8 cellular contexts compared by ENCODE assay signal in the genomic region with DNA sequence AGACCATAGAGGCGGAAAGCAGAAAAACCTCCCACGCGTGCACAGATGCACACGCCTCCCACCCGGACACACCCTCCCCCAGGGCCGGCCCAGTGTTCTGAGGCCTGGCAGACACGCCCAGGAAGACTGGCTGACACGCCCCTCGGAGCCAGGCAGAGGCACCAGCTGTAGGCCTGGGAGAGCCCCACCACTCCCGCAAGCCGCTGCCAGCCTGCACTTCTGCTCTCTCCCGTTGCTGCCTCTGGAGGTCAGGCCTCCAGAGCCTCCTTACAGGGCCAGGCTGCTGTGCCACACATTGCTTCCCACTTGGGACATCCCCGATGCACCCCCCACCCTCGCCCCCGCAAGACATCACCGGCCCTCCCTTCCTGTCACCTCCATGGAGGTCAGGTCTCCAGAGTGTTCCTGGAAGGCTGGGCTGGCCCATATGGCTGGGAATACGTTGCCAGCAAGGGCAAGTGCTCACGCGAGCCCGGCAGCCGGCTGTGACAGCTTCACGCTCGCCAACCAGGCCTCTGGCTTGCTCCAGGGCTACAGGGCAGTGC. TPM values are rescaled to one million over a fixed set of nuclear protein-coding genes. Genes with fewer than 3 reads are reported as not detected.
DNase-seq lines count a peak whose midpoint lies in the region; ATAC-seq and TF ChIP-seq lines count a peak whose summit lies in the region.

No MANE protein-coding gene starts in this region.

- WGBS in stomach, 5 donors = 14 to 56% (median 19%) methylated on average over 10 to 23 of the region's 23 CpGs

- no peak overlapping the region for H3K4me3 ChIP-seq in AG10803 (ENCODE audit: low read length)
- H3K4me3 ChIP-seq in MG63 = no peak overlapping the region
- H3K4me3 ChIP-seq in stomach = no peak overlapping the region
- H3K4me3 ChIP-seq in ascending aorta = no peak overlapping the region

- H3K36me3 Mint-ChIP-seq in central memory CD8-positive, alpha-beta T cell (ENCODE audit: insufficient read depth) = no peaks in the 10 kb centered on the region

- no peak overlapping the region for H3K4me3 Mint-ChIP-seq in central memory CD8-positive, alpha-beta T cell

- DNase-seq in AG10803 (ENCODE audit: low read depth) = peak; percentile 32
- DNase-seq in MG63 = peak; percentile 57
- DNase-seq in central memory CD8-positive, alpha-beta T cell (ENCODE audit: low spot score in 2 of 2) = peak in 1 of 2 donors; percentile 47
- peak; percentile 86 for DNase-seq in myocyte (ENCODE audit: low read depth)
- DNase-seq in stomach = peak; percentile 81
- DNase-seq in ascending aorta (ENCODE audit: low spot score in 2 of 2) = no peak

- H3K9me3 Mint-ChIP-seq in central memory CD8-positive, alpha-beta T cell = no peaks in the 10 kb centered on the region

- no peaks in the 10 kb centered on the region for H3K27me3 ChIP-seq in MG63
- peaks cover 0 to 8% (median 0%) of the 10 kb centered on the region in 3 donors for H3K27me3 ChIP-seq in stomach
- H3K27me3 ChIP-seq in ascending aorta = no peaks in the 10 kb centered on the region

- intact Hi-C loops in stomach (cut with DNase I; ENCODE audit: low total_unique reads) (no loop called here), ascending aorta (cut with DNase I) (no loop called here)

- ATAC-seq in central memory CD8-positive, alpha-beta T cell (replicated peaks; ENCODE audit: extremely low read depth, poor library complexity, severe bottlenecking) = peak; percentile 97
- ATAC-seq in HG02642 (IDR thresholded peaks at IDR 0.05; ENCODE audit: poor library complexity, unreplicated experiment) = no peak

- TF ChIP-seq POLR2A in stomach (IDR thresholded peaks at IDR 0.05) = no peak

- no peaks in the 10 kb centered on the region for H3K9me3 ChIP-seq in MG63
- no peaks in the 10 kb centered on the region for H3K9me3 ChIP-seq in stomach
- no peaks in the 10 kb centered on the region for H3K9me3 ChIP-seq in ascending aorta

- H3K27ac ChIP-seq in VCaP (peak overlapping the region; percentile 22), stomach (peak overlapping the region; percentile 77 to 86 (median 82)), ascending aorta (no peak overlapping the region)

- peaks cover 7% of the 10 kb centered on the region for H3K4me1 Mint-ChIP-seq in central memory CD8-positive, alpha-beta T cell

- peaks cover 65 to 99% (median 85%) of the 10 kb centered on the region in 4 donors for H3K4me1 ChIP-seq in stomach
- H3K4me1 ChIP-seq in ascending aorta = peaks cover 0 to 3% of the 10 kb centered on the region in 2 donors

- no peak for TF ChIP-seq EP300 in stomach (IDR thresholded peaks at IDR 0.05)

- H3K27ac Mint-ChIP-seq in central memory CD8-positive, alpha-beta T cell (ENCODE audit: low read depth) = no peak overlapping the region

- peaks cover 6% of the 10 kb centered on the region for H3K27me3 Mint-ChIP-seq in central memory CD8-positive, alpha-beta T cell

- TF ChIP-seq CTCF in AG10803 (conservative IDR thresholded peaks at IDR 0.05; ENCODE audit: low read length) = no peak
- no peak for TF ChIP-seq CTCF in VCaP (conservative IDR thresholded peaks at IDR 0.05)
- TF ChIP-seq CTCF in stomach (IDR thresholded peaks at IDR 0.05) = no peak
- no peak for TF ChIP-seq CTCF in ascending aorta (IDR thresholded peaks at IDR 0.05)

- no peaks in the 10 kb centered on the region for H3K36me3 ChIP-seq in MG63
- peaks cover 0 to 9% (median 0%) of the 10 kb centered on the region in 4 donors for H3K36me3 ChIP-seq in stomach
- H3K36me3 ChIP-seq in ascending aorta = no peaks in the 10 kb centered on the region

RNA-seq across cellular contexts. Expression of a gene that starts 40.4 kb away (rescaled TPM):
- 1.1 and 1.2 TPM in 2 replicates for total RNA-seq in MG63 (2014; rRNA removed; shearing (Covaris generic); ENCODE audit: low replicate concordance)
- 11.6 and 20.8 TPM in 2 replicates for total RNA-seq in myocyte
- 8.6 TPM for polyA plus RNA-seq in myocyte (2012)
- 100 to 1,000 TPM in 2 of 5 donors, 10 to 100 TPM in 3; 24.6 to 166 (median 66.5) TPM for total RNA-seq in stomach
- 10 to 100 TPM in 1 of 3 donors, 1 to 10 TPM in 2; 6.0 to 11.8 (median 6.5) TPM for polyA plus RNA-seq in stomach
- total RNA-seq in ascending aorta = 25.8 TPM

Comparison
In these comparisons a context has a peak if more than half of its experiments do, and no peak if none do; other contexts are left out.
1. DNase-seq: peak in AG10803 (single experiment), MG63 (single experiment), myocyte (single experiment) and stomach (single experiment); none in ascending aorta (0 of 2).
2. H3K27ac ChIP-seq: peak in VCaP (single experiment) and stomach (5 of 5); none in ascending aorta (0 of 2).